25 cellular contexts compared by ENCODE assay signal in the genomic region with DNA sequence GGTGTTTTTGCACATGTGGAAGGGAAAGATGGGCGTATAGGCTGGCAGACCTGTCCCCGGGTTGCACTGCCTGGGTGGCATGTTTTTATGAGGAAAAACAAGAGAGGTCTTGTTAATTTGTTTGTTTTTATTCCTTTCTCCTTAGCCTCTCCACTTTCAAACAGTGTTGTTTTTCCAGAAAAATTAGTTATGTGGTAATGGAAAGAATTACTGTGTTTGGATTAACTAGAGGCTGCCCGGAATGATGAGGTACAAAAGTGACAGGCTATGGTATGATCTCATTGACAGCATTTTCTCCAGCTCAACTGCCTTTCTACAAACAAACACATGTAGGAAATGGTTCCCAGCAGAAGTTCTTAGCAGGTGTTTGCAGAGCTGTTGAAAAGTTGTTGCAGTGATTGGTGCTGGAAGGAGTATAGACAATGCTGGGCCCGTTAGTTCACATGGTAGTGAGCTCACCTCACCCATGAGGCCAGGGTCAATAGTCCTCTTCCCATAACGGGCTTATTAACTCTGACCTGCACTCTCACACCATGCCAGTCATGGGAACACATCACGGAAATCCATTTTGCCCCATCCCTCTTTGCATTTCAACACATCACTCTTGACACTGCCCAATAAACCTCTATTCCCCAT.
A peak's percentile ranks its signal among the peaks of the same experiment; 100 is the strongest.
DNase-seq lines count a peak whose midpoint lies in the region; ATAC-seq and TF ChIP-seq lines count a peak whose summit lies in the region.
"Had no signal": no experiment of that assay in that cellular context is flagged by ENCODE, and none has a peak within 500 bp of the region (broad histone marks: within the 10 kb centered on the region; RNA-seq: fewer than 3 reads in every experiment).

No MANE protein-coding gene starts in this region.

- WGBS in gastroesophageal sphincter (ENCODE audit: low coverage in 1 of 2), 2 donors, result 51 to 78% methylated on average over 3 to 6 of the region's 6 CpGs

- in situ Hi-C loops in astrocyte of the spinal cord (cut with HindIII; ENCODE audit: low sequenced_read_pairs), result no loop called here

- TF ChIP-seq POLR2A in gastroesophageal sphincter (IDR thresholded peaks at IDR 0.05), result no peak

- intact Hi-C loops in left ventricle myocardium inferior (cut with micrococcal nuclease) (no loop called here), Right ventricle myocardium superior (cut with DNase I) (no loop called here)

- TF ChIP-seq EP300 in gastroesophageal sphincter (IDR thresholded peaks at IDR 0.05), result no peak

- H3K36me3 ChIP-seq in left ventricle myocardium inferior, result peaks cover 39% of the 10 kb centered on the region
- H3K36me3 ChIP-seq in gastroesophageal sphincter, result peaks cover 0 to 35% of the 10 kb centered on the region in 2 donors

- H3K27ac ChIP-seq in left ventricle myocardium inferior (replicated peaks), result peak overlapping the region; percentile 13
- no peak overlapping the region for H3K27ac ChIP-seq in gastroesophageal sphincter

- H3K4me3 ChIP-seq in left ventricle myocardium inferior (no peak overlapping the region), astrocyte of the spinal cord (ENCODE audit: low read depth, low read length) (no peak overlapping the region), gastroesophageal sphincter (no peak overlapping the region)
- H3K4me3 ChIP-seq: testis had no signal

- H3K4me1 ChIP-seq in left ventricle myocardium inferior (peaks cover 3% of the 10 kb centered on the region), gastroesophageal sphincter (peaks cover 0 to 10% (median 0%) of the 10 kb centered on the region in 3 donors)
- H3K4me1 ChIP-seq: testis had no signal

- no peak for ATAC-seq in Right ventricle myocardium superior (ENCODE audit: poor library complexity)
- ATAC-seq in gastroesophageal sphincter, result peak; percentile 19
- ATAC-seq in GM19397 (IDR thresholded peaks at IDR 0.05; ENCODE audit: unreplicated experiment), result no peak
- ATAC-seq in GM18858 (IDR thresholded peaks at IDR 0.05; ENCODE audit: unreplicated experiment), result no peak
- ATAC-seq in HG03571 (IDR thresholded peaks at IDR 0.05; ENCODE audit: unreplicated experiment), result no peak
- ATAC-seq: Panc1; stimulated activated naive B cell treated with anti-CD40 and anti-IgM and Interleukin-4, amounts not matched to agents 10 μg/mL and 1 μg/mL and 100 μg/mL, for 72 hours; WTC11 had no signal

- no peak for DNase-seq in left ventricle myocardium inferior
- no peak for DNase-seq in Right ventricle myocardium superior
- peak; percentile 15 for DNase-seq in astrocyte of the spinal cord (ENCODE audit: low read depth, low spot score)
- DNase-seq in superior temporal gyrus (ENCODE audit: extremely low spot score), result no peak
- DNase-seq: activated CD4-positive, alpha-beta T cell treated with anti-CD3 and anti-CD28 coated beads, Interleukin-2, amount 50 U/mL, for 1 hour; activated naive CD4-positive, alpha-beta T cell treated with anti-CD3 and anti-CD28 coated beads, Interleukin-2, amount 10 ng/mL, durations not matched to agents 7 days and 5 days; amniotic stem cell; CD4-positive, CD25-positive, alpha-beta regulatory T cell; cortex of kidney; DND-41; mammary epithelial cell; NCI-H1092; NCI-H187; NCI-H526; posterior cingulate gyrus; SHP77 treated with DMSO at 0.1 percent for 48 hours; stimulated activated CD4-positive, alpha-beta T cell treated with anti-CD3 and anti-CD28 coated beads, Interleukin-4, amount 100 ng/mL, for 4 hours; stimulated activated naive B cell treated with anti-CD40 and anti-IgM and Interleukin-4, amounts not matched to agents 10 μg/mL and 1 μg/mL and 100 μg/mL, for 72 hours; testis had no signal

- H3K27me3 ChIP-seq in left ventricle myocardium inferior (ENCODE audit: low read depth) (no peaks in the 10 kb centered on the region), gastroesophageal sphincter (no peaks in the 10 kb centered on the region)
- H3K27me3 ChIP-seq: testis had no signal

- no peak for TF ChIP-seq CTCF in left ventricle myocardium inferior (IDR thresholded peaks at IDR 0.05; ENCODE audit: borderline replicate concordance)
- no peak for TF ChIP-seq CTCF in astrocyte of the spinal cord (IDR thresholded peaks at IDR 0.05; ENCODE audit: low read depth, low read length)
- no peak for TF ChIP-seq CTCF in gastroesophageal sphincter (IDR thresholded peaks at IDR 0.05)

- H3K9me3 ChIP-seq in left ventricle myocardium inferior (replicated peaks) (no peaks in the 10 kb centered on the region), gastroesophageal sphincter (no peaks in the 10 kb centered on the region)
- H3K9me3 ChIP-seq: testis had no signal
